In genomic region chr5:151020304-151021031, GRCh38 we compare ENCODE assay signal across 1 cellular context.
TF ChIP-seq lines count a peak whose summit lies in the region.

A gene with protein sequence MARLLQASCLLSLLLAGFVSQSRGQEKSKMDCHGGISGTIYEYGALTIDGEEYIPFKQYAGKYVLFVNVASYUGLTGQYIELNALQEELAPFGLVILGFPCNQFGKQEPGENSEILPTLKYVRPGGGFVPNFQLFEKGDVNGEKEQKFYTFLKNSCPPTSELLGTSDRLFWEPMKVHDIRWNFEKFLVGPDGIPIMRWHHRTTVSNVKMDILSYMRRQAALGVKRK (plus strand): TSS chr5:151020591. CDS start chr5:151020655, 64 bp downstream.

TF ChIP-seq in HepG2, 621 proteins besides CTCF, POLR2A, EP300 and RAD21 (continued from another document):
- 0 out of 2 replicates have a peak, but pooled peaks have one; percentile 32 for TF ChIP-seq HOMEZ (CRISPR knock-in tag; IDR thresholded peaks at IDR 0.05; ENCODE audit: low read depth)
- no peak for TF ChIP-seq SSRP1 (CRISPR knock-in tag; IDR thresholded peaks at IDR 0.05)
- TF ChIP-seq, protein P1, sequence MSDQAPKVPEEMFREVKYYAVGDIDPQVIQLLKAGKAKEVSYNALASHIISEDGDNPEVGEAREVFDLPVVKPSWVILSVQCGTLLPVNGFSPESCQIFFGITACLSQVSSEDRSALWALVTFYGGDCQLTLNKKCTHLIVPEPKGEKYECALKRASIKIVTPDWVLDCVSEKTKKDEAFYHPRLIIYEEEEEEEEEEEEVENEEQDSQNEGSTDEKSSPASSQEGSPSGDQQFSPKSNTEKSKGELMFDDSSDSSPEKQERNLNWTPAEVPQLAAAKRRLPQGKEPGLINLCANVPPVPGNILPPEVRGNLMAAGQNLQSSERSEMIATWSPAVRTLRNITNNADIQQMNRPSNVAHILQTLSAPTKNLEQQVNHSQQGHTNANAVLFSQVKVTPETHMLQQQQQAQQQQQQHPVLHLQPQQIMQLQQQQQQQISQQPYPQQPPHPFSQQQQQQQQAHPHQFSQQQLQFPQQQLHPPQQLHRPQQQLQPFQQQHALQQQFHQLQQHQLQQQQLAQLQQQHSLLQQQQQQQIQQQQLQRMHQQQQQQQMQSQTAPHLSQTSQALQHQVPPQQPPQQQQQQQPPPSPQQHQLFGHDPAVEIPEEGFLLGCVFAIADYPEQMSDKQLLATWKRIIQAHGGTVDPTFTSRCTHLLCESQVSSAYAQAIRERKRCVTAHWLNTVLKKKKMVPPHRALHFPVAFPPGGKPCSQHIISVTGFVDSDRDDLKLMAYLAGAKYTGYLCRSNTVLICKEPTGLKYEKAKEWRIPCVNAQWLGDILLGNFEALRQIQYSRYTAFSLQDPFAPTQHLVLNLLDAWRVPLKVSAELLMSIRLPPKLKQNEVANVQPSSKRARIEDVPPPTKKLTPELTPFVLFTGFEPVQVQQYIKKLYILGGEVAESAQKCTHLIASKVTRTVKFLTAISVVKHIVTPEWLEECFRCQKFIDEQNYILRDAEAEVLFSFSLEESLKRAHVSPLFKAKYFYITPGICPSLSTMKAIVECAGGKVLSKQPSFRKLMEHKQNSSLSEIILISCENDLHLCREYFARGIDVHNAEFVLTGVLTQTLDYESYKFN (CRISPR knock-in tag; conservative IDR thresholded peaks at IDR 0.05): peak; percentile 68
- TF ChIP-seq, protein P2, sequence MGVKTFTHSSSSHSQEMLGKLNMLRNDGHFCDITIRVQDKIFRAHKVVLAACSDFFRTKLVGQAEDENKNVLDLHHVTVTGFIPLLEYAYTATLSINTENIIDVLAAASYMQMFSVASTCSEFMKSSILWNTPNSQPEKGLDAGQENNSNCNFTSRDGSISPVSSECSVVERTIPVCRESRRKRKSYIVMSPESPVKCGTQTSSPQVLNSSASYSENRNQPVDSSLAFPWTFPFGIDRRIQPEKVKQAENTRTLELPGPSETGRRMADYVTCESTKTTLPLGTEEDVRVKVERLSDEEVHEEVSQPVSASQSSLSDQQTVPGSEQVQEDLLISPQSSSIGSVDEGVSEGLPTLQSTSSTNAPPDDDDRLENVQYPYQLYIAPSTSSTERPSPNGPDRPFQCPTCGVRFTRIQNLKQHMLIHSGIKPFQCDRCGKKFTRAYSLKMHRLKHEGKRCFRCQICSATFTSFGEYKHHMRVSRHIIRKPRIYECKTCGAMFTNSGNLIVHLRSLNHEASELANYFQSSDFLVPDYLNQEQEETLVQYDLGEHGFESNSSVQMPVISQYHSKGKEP (CRISPR knock-in tag; IDR thresholded peaks at IDR 0.05): no peak
- peak; percentile 83 for TF ChIP-seq ERF (CRISPR knock-in tag; IDR thresholded peaks at IDR 0.05)
- TF ChIP-seq RBFOX2 (IDR thresholded peaks at IDR 0.05; ENCODE audit: low read depth, low read length): peak; percentile 90
- TF ChIP-seq MZF1 (CRISPR knock-in tag; IDR thresholded peaks at IDR 0.05; ENCODE audit: borderline replicate concordance): peak; percentile 77; the same call in 1 of the 2 replicates
- TF ChIP-seq ELF1 (CRISPR knock-in tag; IDR thresholded peaks at IDR 0.05): peak; percentile 37; the same call in 1 of the 2 replicates
- TF ChIP-seq ZNF598 (CRISPR knock-in tag; IDR thresholded peaks at IDR 0.05; ENCODE audit: borderline replicate concordance): 0 out of 2 replicates have a peak, but pooled peaks have one; percentile 18
- peak; percentile 47; the same call in 1 of the 2 replicates for TF ChIP-seq MYPOP (CRISPR knock-in tag; IDR thresholded peaks at IDR 0.05)
- TF ChIP-seq EEA1 (CRISPR knock-in tag; IDR thresholded peaks at IDR 0.05; ENCODE audit: borderline replicate concordance): peak; percentile 86; the same call in 1 of the 2 replicates
